ENCODE assay signal across 28 cellular contexts in genomic region chr12:97595423-97595822, GRCh38.
A peak's percentile ranks its signal among the peaks of the same experiment; 100 is the strongest.
DNase-seq lines count a peak whose midpoint lies in the region; ATAC-seq and TF ChIP-seq lines count a peak whose summit lies in the region.
"Had no signal": no experiment of that assay in that cellular context is flagged by ENCODE, and none has a peak within 500 bp of the region (broad histone marks: within the 10 kb centered on the region; RNA-seq: fewer than 3 reads in every experiment).

No MANE protein-coding gene starts in this region.

- no peaks in the 10 kb centered on the region for H3K36me3 Mint-ChIP-seq in activated T-cell treated with anti-CD3 and anti-CD28 coated beads, Interleukin-2, amount 50 U/mL, for 72 hours (ENCODE audit: insufficient read depth in 2 of 2)
- H3K36me3 Mint-ChIP-seq: activated naive CD8-positive, alpha-beta T cell had no signal

- peak overlapping the region; percentile 82 for H3K27ac ChIP-seq in RWPE2 (ENCODE audit: poor library complexity, severe bottlenecking)
- H3K27ac ChIP-seq: BLaER1 treated with 17β-estradiol and CSF1 and Interleukin-3, amounts not matched to agents 10 nM and 100 nM; colonic mucosa; esophagus squamous epithelium; psoas muscle; SK-N-MC; suprapubic skin had no signal

- peak; percentile 62 for DNase-seq in DMS153 (lab: John Stamatoyannopoulos, UW)
- peak; percentile 11 for DNase-seq in NCI-H1092 (lab: John Stamatoyannopoulos, UW)
- no peak for DNase-seq in RWPE2 (ENCODE audit: low spot score)
- DNase-seq in kidney tubule cell (ENCODE audit: low spot score), result peak; percentile 30
- no peak for DNase-seq in NCI-H510A (lab: John Stamatoyannopoulos, UW)
- DNase-seq in activated T-cell treated with anti-CD3 and anti-CD28 coated beads, Interleukin-2, amount 50 U/mL, for 72 hours, result no peak
- DNase-seq: activated CD4-positive, alpha-beta memory T cell treated with anti-CD3 and anti-CD28 coated beads, Interleukin-2, amount 10 ng/mL, durations not matched to agents 7 days and 5 days; activated CD4-positive, CD25-positive, alpha-beta regulatory T cell treated with anti-CD3 and anti-CD28 coated beads, Interleukin-2, amount 50 U/mL, for 72 hours; anterior cingulate cortex; Caco-2; colonic mucosa; effector memory CD4-positive, alpha-beta T cell; EL; esophagus squamous epithelium; H9; hippocampal formation; mesenchymal stem cell; NCI-H1105; NCI-H526; psoas muscle; stimulated activated CD4-positive, alpha-beta T cell treated with anti-CD3 and anti-CD28 coated beads, Interleukin-15, amount 100 ng/mL, for 24 hours; stimulated activated naive CD4-positive, alpha-beta T cell had no signal

- no peak overlapping the region for H3K27ac Mint-ChIP-seq in activated T-cell treated with anti-CD3 and anti-CD28 coated beads, Interleukin-2, amount 50 U/mL, for 72 hours
- H3K27ac Mint-ChIP-seq: activated CD4-positive, alpha-beta memory T cell treated with anti-CD3 and anti-CD28 coated beads, Interleukin-2, amount 10 ng/mL, durations not matched to agents 7 days and 5 days; activated naive CD8-positive, alpha-beta T cell; H9 had no signal

- H3K9me3 Mint-ChIP-seq in activated T-cell treated with anti-CD3 and anti-CD28 coated beads, Interleukin-2, amount 50 U/mL, for 72 hours, result peaks cover 1 to 6% of the 10 kb centered on the region in 2 donors

- no peak overlapping the region for H3K4me3 ChIP-seq in RWPE2 (ENCODE audit: severe bottlenecking)
- H3K4me3 ChIP-seq: BLaER1 treated with 17β-estradiol and CSF1 and Interleukin-3, amounts not matched to agents 10 nM and 100 nM; colonic mucosa; esophagus squamous epithelium; psoas muscle; SK-N-MC; suprapubic skin had no signal

- TF ChIP-seq CTCF in RWPE2 (IDR thresholded peaks at IDR 0.05; ENCODE audit: poor library complexity, severe bottlenecking), result no peak

- no peaks in the 10 kb centered on the region for H3K36me3 ChIP-seq in RWPE2 (ENCODE audit: low read depth)
- H3K36me3 ChIP-seq: BLaER1 treated with 17β-estradiol and CSF1 and Interleukin-3, amounts not matched to agents 10 nM and 100 nM; colonic mucosa; esophagus squamous epithelium; suprapubic skin had no signal

- no peaks in the 10 kb centered on the region for H3K27me3 ChIP-seq in RWPE2 (ENCODE audit: insufficient read depth, poor library complexity, severe bottlenecking)
- H3K27me3 ChIP-seq: BLaER1 treated with 17β-estradiol and CSF1 and Interleukin-3, amounts not matched to agents 10 nM and 100 nM; colonic mucosa; esophagus squamous epithelium; suprapubic skin had no signal

- H3K4me1 Mint-ChIP-seq in activated T-cell treated with anti-CD3 and anti-CD28 coated beads, Interleukin-2, amount 50 U/mL, for 72 hours (ENCODE audit: low read depth), result no peaks in the 10 kb centered on the region
- H3K4me1 Mint-ChIP-seq: activated CD4-positive, alpha-beta memory T cell treated with anti-CD3 and anti-CD28 coated beads, Interleukin-2, amount 10 ng/mL, durations not matched to agents 7 days and 5 days had no signal

- H3K27me3 Mint-ChIP-seq in activated T-cell treated with anti-CD3 and anti-CD28 coated beads, Interleukin-2, amount 50 U/mL, for 72 hours (ENCODE audit: low read depth), result no peaks in the 10 kb centered on the region
- H3K27me3 Mint-ChIP-seq: activated CD4-positive, alpha-beta memory T cell treated with anti-CD3 and anti-CD28 coated beads, Interleukin-2, amount 10 ng/mL, durations not matched to agents 7 days and 5 days; activated naive CD8-positive, alpha-beta T cell had no signal

- no peaks in the 10 kb centered on the region for H3K9me3 ChIP-seq in RWPE2 (ENCODE audit: severe bottlenecking)
- H3K9me3 ChIP-seq: BLaER1 treated with 17β-estradiol and CSF1 and Interleukin-3, amounts not matched to agents 10 nM and 100 nM; Caco-2; colonic mucosa; esophagus squamous epithelium; psoas muscle; suprapubic skin had no signal

- no peak overlapping the region for H3K4me3 Mint-ChIP-seq in activated T-cell treated with anti-CD3 and anti-CD28 coated beads, Interleukin-2, amount 50 U/mL, for 72 hours
- H3K4me3 Mint-ChIP-seq: activated CD4-positive, alpha-beta memory T cell treated with anti-CD3 and anti-CD28 coated beads, Interleukin-2, amount 10 ng/mL, durations not matched to agents 7 days and 5 days; activated naive CD8-positive, alpha-beta T cell; H9 had no signal

- H3K4me1 ChIP-seq in RWPE2 (ENCODE audit: insufficient read depth, poor library complexity, severe bottlenecking), result peaks cover 24% of the 10 kb centered on the region
- H3K4me1 ChIP-seq: BLaER1 treated with 17β-estradiol and CSF1 and Interleukin-3, amounts not matched to agents 10 nM and 100 nM; Caco-2; colonic mucosa; psoas muscle; suprapubic skin had no signal

- ATAC-seq in RWPE2 (ENCODE audit: low read depth) (0 out of 3 replicates have a peak, but pooled peaks have one; percentile 16), GM19452 (IDR thresholded peaks at IDR 0.05; ENCODE audit: unreplicated experiment) (no peak), esophagus mucosa (no peak)
- no peak for ATAC-seq in activated T-cell treated with anti-CD3 and anti-CD28 coated beads, Interleukin-2, amount 50 U/mL, for 72 hours (replicated peaks in 1 of 2)
- ATAC-seq: psoas muscle had no signal

Comparison
In these comparisons a context has a peak if more than half of its experiments do, and no peak if none do; other contexts are left out.
1. DNase-seq: peak in DMS153 (single experiment), NCI-H1092 (single experiment) and kidney tubule cell (single experiment); none in RWPE2 (single experiment), NCI-H510A (single experiment) and activated T-cell treated with anti-CD3 and anti-CD28 coated beads, Interleukin-2, amount 50 U/mL, for 72 hours (0 of 2).